In the genomic region with DNA sequence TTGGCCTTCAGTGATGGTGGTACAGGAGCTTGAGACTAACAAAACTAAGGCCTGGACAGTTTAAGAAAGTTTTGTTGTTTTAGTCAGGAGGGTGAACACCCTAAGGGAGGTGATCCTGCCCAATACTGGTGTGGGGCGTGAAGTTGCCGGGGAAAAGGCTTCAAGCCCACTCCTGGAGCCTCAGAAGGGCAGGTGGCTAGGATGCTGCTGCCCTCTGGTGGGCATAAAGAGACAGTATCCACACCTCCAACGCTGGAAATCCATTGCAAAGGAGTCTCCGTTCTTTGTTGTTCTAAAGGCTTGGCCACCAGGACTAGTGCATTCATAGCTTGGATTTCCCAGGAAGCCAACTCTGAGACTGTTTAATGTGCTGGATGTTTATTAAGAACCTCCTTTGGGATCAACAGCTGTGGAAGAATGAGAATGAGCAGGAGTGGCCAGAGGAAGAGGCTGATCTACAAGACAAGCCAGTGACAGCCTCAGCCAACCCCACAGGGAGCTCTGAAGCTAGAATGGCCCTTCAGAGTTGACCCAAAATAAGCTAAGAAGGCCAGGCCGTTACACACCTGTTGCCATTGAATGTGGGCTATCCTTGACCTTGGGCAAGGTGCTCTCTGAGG, we compare ENCODE assay signal across 1 cellular context.
A peak's percentile ranks its signal among the peaks of the same experiment; 100 is the strongest.
TF ChIP-seq lines count a peak whose summit lies in the region.

No MANE protein-coding gene starts in this region.

TF ChIP-seq in K562, 482 proteins besides CTCF, POLR2A, EP300 and RAD21 (continued from another document):
- TF ChIP-seq, protein P1, sequence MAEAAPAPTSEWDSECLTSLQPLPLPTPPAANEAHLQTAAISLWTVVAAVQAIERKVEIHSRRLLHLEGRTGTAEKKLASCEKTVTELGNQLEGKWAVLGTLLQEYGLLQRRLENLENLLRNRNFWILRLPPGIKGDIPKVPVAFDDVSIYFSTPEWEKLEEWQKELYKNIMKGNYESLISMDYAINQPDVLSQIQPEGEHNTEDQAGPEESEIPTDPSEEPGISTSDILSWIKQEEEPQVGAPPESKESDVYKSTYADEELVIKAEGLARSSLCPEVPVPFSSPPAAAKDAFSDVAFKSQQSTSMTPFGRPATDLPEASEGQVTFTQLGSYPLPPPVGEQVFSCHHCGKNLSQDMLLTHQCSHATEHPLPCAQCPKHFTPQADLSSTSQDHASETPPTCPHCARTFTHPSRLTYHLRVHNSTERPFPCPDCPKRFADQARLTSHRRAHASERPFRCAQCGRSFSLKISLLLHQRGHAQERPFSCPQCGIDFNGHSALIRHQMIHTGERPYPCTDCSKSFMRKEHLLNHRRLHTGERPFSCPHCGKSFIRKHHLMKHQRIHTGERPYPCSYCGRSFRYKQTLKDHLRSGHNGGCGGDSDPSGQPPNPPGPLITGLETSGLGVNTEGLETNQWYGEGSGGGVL (CRISPR knock-in tag; IDR thresholded peaks at IDR 0.05), result no peak
- TF ChIP-seq, protein P2, sequence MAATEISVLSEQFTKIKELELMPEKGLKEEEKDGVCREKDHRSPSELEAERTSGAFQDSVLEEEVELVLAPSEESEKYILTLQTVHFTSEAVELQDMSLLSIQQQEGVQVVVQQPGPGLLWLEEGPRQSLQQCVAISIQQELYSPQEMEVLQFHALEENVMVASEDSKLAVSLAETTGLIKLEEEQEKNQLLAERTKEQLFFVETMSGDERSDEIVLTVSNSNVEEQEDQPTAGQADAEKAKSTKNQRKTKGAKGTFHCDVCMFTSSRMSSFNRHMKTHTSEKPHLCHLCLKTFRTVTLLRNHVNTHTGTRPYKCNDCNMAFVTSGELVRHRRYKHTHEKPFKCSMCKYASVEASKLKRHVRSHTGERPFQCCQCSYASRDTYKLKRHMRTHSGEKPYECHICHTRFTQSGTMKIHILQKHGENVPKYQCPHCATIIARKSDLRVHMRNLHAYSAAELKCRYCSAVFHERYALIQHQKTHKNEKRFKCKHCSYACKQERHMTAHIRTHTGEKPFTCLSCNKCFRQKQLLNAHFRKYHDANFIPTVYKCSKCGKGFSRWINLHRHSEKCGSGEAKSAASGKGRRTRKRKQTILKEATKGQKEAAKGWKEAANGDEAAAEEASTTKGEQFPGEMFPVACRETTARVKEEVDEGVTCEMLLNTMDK (IDR thresholded peaks at IDR 0.05; ENCODE audit: borderline replicate concordance, insufficient read depth, low read depth, low read length, poor library complexity, severe bottlenecking), result peak; percentile 31
- TF ChIP-seq ATF7 (IDR thresholded peaks at IDR 0.05), result no peak
- TF ChIP-seq SMAD1 (IDR thresholded peaks at IDR 0.05; ENCODE audit: low read depth, low read length, partially characterized antibody), result no peak
- TF ChIP-seq AFF4 (CRISPR knock-in tag; IDR thresholded peaks at IDR 0.05), result no peak
- no peak for TF ChIP-seq NFE2L1 (tag; IDR thresholded peaks at IDR 0.05; ENCODE audit: borderline replicate concordance, low read depth)
- no peak for TF ChIP-seq UBTF (IDR thresholded peaks at IDR 0.05; ENCODE audit: borderline replicate concordance in 1 of 2, low read depth in 2 of 2, low read length in 2 of 2)
- TF ChIP-seq, protein P3, sequence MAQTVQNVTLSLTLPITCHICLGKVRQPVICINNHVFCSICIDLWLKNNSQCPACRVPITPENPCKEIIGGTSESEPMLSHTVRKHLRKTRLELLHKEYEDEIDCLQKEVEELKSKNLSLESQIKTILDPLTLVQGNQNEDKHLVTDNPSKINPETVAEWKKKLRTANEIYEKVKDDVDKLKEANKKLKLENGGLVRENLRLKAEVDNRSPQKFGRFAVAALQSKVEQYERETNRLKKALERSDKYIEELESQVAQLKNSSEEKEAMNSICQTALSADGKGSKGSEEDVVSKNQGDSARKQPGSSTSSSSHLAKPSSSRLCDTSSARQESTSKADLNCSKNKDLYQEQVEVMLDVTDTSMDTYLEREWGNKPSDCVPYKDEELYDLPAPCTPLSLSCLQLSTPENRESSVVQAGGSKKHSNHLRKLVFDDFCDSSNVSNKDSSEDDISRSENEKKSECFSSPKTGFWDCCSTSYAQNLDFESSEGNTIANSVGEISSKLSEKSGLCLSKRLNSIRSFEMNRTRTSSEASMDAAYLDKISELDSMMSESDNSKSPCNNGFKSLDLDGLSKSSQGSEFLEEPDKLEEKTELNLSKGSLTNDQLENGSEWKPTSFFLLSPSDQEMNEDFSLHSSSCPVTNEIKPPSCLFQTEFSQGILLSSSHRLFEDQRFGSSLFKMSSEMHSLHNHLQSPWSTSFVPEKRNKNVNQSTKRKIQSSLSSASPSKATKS (CRISPR knock-in tag; IDR thresholded peaks at IDR 0.05), result no peak
- no peak for TF ChIP-seq SMAD3 (CRISPR knock-in tag; conservative IDR thresholded peaks at IDR 0.05)
- peak; percentile 69; the same call in 1 of the 2 replicates for TF ChIP-seq CC2D1A (IDR thresholded peaks at IDR 0.05)
- no peak for TF ChIP-seq RNF2 (IDR thresholded peaks at IDR 0.05)
- no peak for TF ChIP-seq GTF2B (IDR thresholded peaks at IDR 0.05; ENCODE audit: extremely low read depth, insufficient read length)
- TF ChIP-seq RUNX1 (IDR thresholded peaks at IDR 0.05; ENCODE audit: low read depth), result no peak
- no peak for TF ChIP-seq E2F6 (IDR thresholded peaks at IDR 0.05; ENCODE audit: borderline replicate concordance in 1 of 2, extremely low read depth in 1 of 2, insufficient read depth in 1 of 2, insufficient read length in 1 of 2, low read depth in 1 of 2, low read length in 1 of 2, poor library complexity in 1 of 2, severe bottlenecking in 1 of 2)
- no peak for TF ChIP-seq HDAC6 (IDR thresholded peaks at IDR 0.05; ENCODE audit: low read depth, low read length)
- no peak for TF ChIP-seq CREBBP (IDR thresholded peaks at IDR 0.05; ENCODE audit: low read depth, low read length)
- no peak for TF ChIP-seq ZBTB2 (IDR thresholded peaks at IDR 0.05)
- no peak for TF ChIP-seq NUFIP1 (IDR thresholded peaks at IDR 0.05; ENCODE audit: partially characterized antibody)
- TF ChIP-seq KDM2B (CRISPR knock-in tag; IDR thresholded peaks at IDR 0.05), result no peak
